8 cellular contexts compared by ENCODE assay signal in genomic region chr2:196131384-196131861, GRCh38. TPM values are rescaled to one million over a fixed set of nuclear protein-coding genes. Genes with fewer than 3 reads are reported as not detected.
A peak's percentile ranks its signal among the peaks of the same experiment; 100 is the strongest.
DNase-seq lines count a peak whose midpoint lies in the region; TF ChIP-seq lines count a peak whose summit lies in the region.

No MANE protein-coding gene starts in this region.

- no peaks in the 10 kb centered on the region for H4K20me1 ChIP-seq in fibroblast of lung (ENCODE audit: control insufficient read depth, extremely low read depth, insufficient read depth, low read length)

- H3K4me3 ChIP-seq in fibroblast of lung (replicated peaks in 1 of 4; ENCODE audit: control extremely low read depth in 1 of 4, insufficient read depth in 1 of 4, low read depth in 3 of 4, low read length in 4 of 4) (no peak overlapping the region), sigmoid colon (no peak overlapping the region)

- intact Hi-C loops in sigmoid colon (cut with DNase I) = no loop called here

- TF ChIP-seq POLR2A in sigmoid colon (IDR thresholded peaks at IDR 0.05) = no peak

- peak in 1 of 2 donors; percentile 41 for TF ChIP-seq CTCF in fibroblast of lung (conservative IDR thresholded peaks at IDR 0.05 in 1 of 2, IDR thresholded peaks at IDR 0.05 in 1 of 2; ENCODE audit: low read depth in 1 of 2, low read length in 2 of 2)
- TF ChIP-seq CTCF in sigmoid colon (IDR thresholded peaks at IDR 0.05) = no peak

- no peak for TF ChIP-seq EP300 in sigmoid colon (IDR thresholded peaks at IDR 0.05)

- no peak overlapping the region for H2AFZ ChIP-seq in fibroblast of lung (ENCODE audit: low read length)

- no peak overlapping the region for H3K9ac ChIP-seq in fibroblast of lung (ENCODE audit: insufficient read depth, low read length)

- no peaks in the 10 kb centered on the region for H3K9me3 ChIP-seq in fibroblast of lung (ENCODE audit: control insufficient read depth, insufficient read depth, low read depth, low read length)
- H3K9me3 ChIP-seq in sigmoid colon = peaks cover 10 to 19% (median 14%) of the 10 kb centered on the region in 4 donors

- no peaks in the 10 kb centered on the region for H3K79me2 ChIP-seq in fibroblast of lung (ENCODE audit: control insufficient read depth, insufficient read depth, low read length)

- no peaks in the 10 kb centered on the region for H3K4me1 ChIP-seq in fibroblast of lung (ENCODE audit: control insufficient read depth, extremely low read depth, insufficient read depth, low read length)
- no peaks in the 10 kb centered on the region for H3K4me1 ChIP-seq in sigmoid colon

- H3K27ac ChIP-seq in fibroblast of lung (ENCODE audit: insufficient read depth, low read length) = no peak overlapping the region
- no peak overlapping the region for H3K27ac ChIP-seq in sigmoid colon

- WGBS in sigmoid colon, 2 donors = 83 to 85% methylated on average over 6 of the region's 6 CpGs

- H3K36me3 ChIP-seq in fibroblast of lung (ENCODE audit: control insufficient read depth, insufficient read depth, low read length) = peaks cover 2% of the 10 kb centered on the region
- H3K36me3 ChIP-seq in sigmoid colon = no peaks in the 10 kb centered on the region

- H3K27me3 ChIP-seq in fibroblast of lung (ENCODE audit: control insufficient read depth, insufficient read depth, low read length) (no peaks in the 10 kb centered on the region), sigmoid colon (no peaks in the 10 kb centered on the region)

- DNase-seq in activated gamma-delta T cell treated with Interleukin-2 at 50 U/mL for 16 hours (peak; percentile 51), activated gamma-delta T cell (lab: John Stamatoyannopoulos, UW) (no peak), NCI-H1694 (lab: John Stamatoyannopoulos, UW) (peak; percentile 10), fibroblast of lung (ENCODE audit: low read depth in 2 of 2) (peak; percentile 25 to 32), NCI-H1436 (lab: John Stamatoyannopoulos, UW) (no peak), sigmoid colon (no peak)
- peak; percentile 83 for DNase-seq in activated CD8-positive, alpha-beta memory T cell treated with anti-CD3 and anti-CD28 coated beads for 24 hours
- peak; percentile 50 for DNase-seq in stimulated activated CD4-positive, alpha-beta T cell treated with anti-CD3 and anti-CD28 coated beads, Interleukin-2, amount 100 ng/mL, for 4 hours (ENCODE audit: low read depth)

- H3K4me2 ChIP-seq in fibroblast of lung (ENCODE audit: extremely low read depth, insufficient read depth, low read length) = no peak overlapping the region

RNA-seq across cellular contexts. Expression of gene STK17B, which starts 40.0 kb away (rescaled TPM):
- total RNA-seq in fibroblast of lung = 17.2 and 43.1 TPM in 2 replicates
- polyA plus RNA-seq in fibroblast of lung = 23.9 and 39.0 TPM in 2 replicates
- 12.1 and 18.3 TPM in 2 replicates for polyA plus RNA-seq in fibroblast of lung (2012)
- 3.9 and 4.0 TPM in 2 replicates for polyA minus RNA-seq in fibroblast of lung (ENCODE audit: low replicate concordance)
- 10 to 100 TPM in 3 of 4 donors, 1 to 10 TPM in 1; 9.0 to 15.7 (median 12.3) TPM for total RNA-seq in sigmoid colon
- 10 to 100 TPM; 13.2 to 30.7 (median 29.6) TPM for polyA plus RNA-seq in sigmoid colon

Comparison
In these comparisons a context has a peak if more than half of its experiments do, and no peak if none do; other contexts are left out.
1. DNase-seq: peak in activated gamma-delta T cell treated with Interleukin-2 at 50 U/mL for 16 hours (single experiment), NCI-H1694 (single experiment), activated CD8-positive, alpha-beta memory T cell treated with anti-CD3 and anti-CD28 coated beads for 24 hours (single experiment), fibroblast of lung (2 of 2) and stimulated activated CD4-positive, alpha-beta T cell treated with anti-CD3 and anti-CD28 coated beads, Interleukin-2, amount 100 ng/mL, for 4 hours (single experiment); none in activated gamma-delta T cell (single experiment), NCI-H1436 (single experiment) and sigmoid colon (single experiment).